8 cellular contexts compared by ENCODE assay signal in genomic region chr14:74251546-74252030, GRCh38. TPM values are rescaled to one million over a fixed set of nuclear protein-coding genes. Genes with fewer than 3 reads are reported as not detected.
A peak's percentile ranks its signal among the peaks of the same experiment; 100 is the strongest.
DNase-seq lines count a peak whose midpoint lies in the region; ATAC-seq, FAIRE-seq and TF ChIP-seq lines count a peak whose summit lies in the region.

No MANE protein-coding gene starts in this region.

- peak overlapping the region; percentile 40 for H2AFZ ChIP-seq in keratinocyte (ENCODE audit: control insufficient read depth, low read length)

- no peaks in the 10 kb centered on the region for H3K4me1 ChIP-seq in keratinocyte (ENCODE audit: control insufficient read depth, extremely low read depth, insufficient read depth, low read length)

- peak overlapping the region; percentile 48; the same call in 1 of the 2 replicates for H3K27ac ChIP-seq in VCaP
- no peak overlapping the region for H3K27ac ChIP-seq in keratinocyte (ENCODE audit: control insufficient read depth, insufficient read depth, low read length)

- H3K79me2 ChIP-seq in keratinocyte (ENCODE audit: control insufficient read depth, insufficient read depth, low read length): no peaks in the 10 kb centered on the region

- H3K9me1 ChIP-seq in keratinocyte (ENCODE audit: control insufficient read depth, extremely low read depth, insufficient read depth, low read length): no peaks in the 10 kb centered on the region

- FAIRE-seq in keratinocyte (lab: Jason Lieb, UNC): peak; percentile 93

- H3K36me3 ChIP-seq in keratinocyte (ENCODE audit: control insufficient read depth in 2 of 2, extremely low read depth in 1 of 2, insufficient read depth in 2 of 2, low read length in 2 of 2): no peaks in the 10 kb centered on the region

- dilution Hi-C loops in keratinocyte (cut with MboI; ENCODE audit: extremely low pct_ligation_motif_present, low sequenced_read_pairs): no loop called here

- ATAC-seq in HG02798 (IDR thresholded peaks at IDR 0.05; ENCODE audit: poor library complexity, unreplicated experiment) (peak; percentile 78), HG02981 (IDR thresholded peaks at IDR 0.05; ENCODE audit: unreplicated experiment) (no peak)

- H4K20me1 ChIP-seq in keratinocyte (ENCODE audit: control insufficient read depth, extremely low read depth, insufficient read depth, low read length): no peaks in the 10 kb centered on the region

- H3K4me2 ChIP-seq in keratinocyte (ENCODE audit: control insufficient read depth, extremely low read depth, insufficient read depth, low read depth, low read length): peak overlapping the region; percentile 31

- TF ChIP-seq CTCF in GM10266 (IDR thresholded peaks at IDR 0.05; ENCODE audit: control insufficient read depth, insufficient read depth, low read depth, missing control alignments) (peak; percentile 93), VCaP (conservative IDR thresholded peaks at IDR 0.05) (peak; percentile 92), keratinocyte (optimal IDR thresholded peaks at IDR 0.05 in 1 of 3, IDR thresholded peaks at IDR 0.05 in 1 of 3, conservative IDR thresholded peaks at IDR 0.05 in 1 of 3; ENCODE audit: extremely low read depth in 1 of 3, insufficient read depth in 2 of 3, low read length in 3 of 3) (peak; percentile 87 to 97 (median 95))

- H3K4me3 ChIP-seq in keratinocyte (ENCODE audit: control insufficient read depth in 2 of 3, extremely low read depth in 1 of 3, insufficient read depth in 2 of 3, low read depth in 1 of 3, low read length in 3 of 3): peak overlapping the region in 1 of 3 experiments; percentile 0

- DNase-seq in GM10266 (ENCODE audit: extremely low spot score) (peak; percentile 80), NCI-H2107 treated with DMSO at 0.1 percent for 48 hours (lab: John Stamatoyannopoulos, UW; ENCODE audit: unreplicated experiment) (peak; percentile 79), T47D (ENCODE audit: low read depth in 1 of 2, low spot score in 1 of 2) (peak; percentile 80 to 91), keratinocyte (ENCODE audit: low read depth, low spot score) (peak; percentile 17)
- DNase-seq in stimulated activated CD4-positive, alpha-beta T cell treated with anti-CD3 and anti-CD28 coated beads, Interleukin-15, amount 100 ng/mL, for 1 hour (ENCODE audit: low read depth in 1 of 2, low spot score in 1 of 2): peak; percentile 39 to 44

- H3K9ac ChIP-seq in keratinocyte (ENCODE audit: control insufficient read depth, extremely low read depth, insufficient read depth, low read length): no peak overlapping the region

- H3K9me3 ChIP-seq in keratinocyte (ENCODE audit: control insufficient read depth, low read depth, low read length): no peaks in the 10 kb centered on the region

- in situ Hi-C loops in T47D (cut with HindIII; ENCODE audit: low pct_unique_long_range_greater_than_20kb, low sequenced_read_pairs): no loop called here

- peaks cover 31% of the 10 kb centered on the region for H3K27me3 ChIP-seq in keratinocyte (ENCODE audit: control insufficient read depth, extremely low read depth, insufficient read depth, low read length)

RNA-seq across cellular contexts. Expression of gene VSX2, which starts 12.3 kb away (rescaled TPM):
- polyA plus RNA-seq in keratinocyte: not detected in 3 replicates
- not detected for polyA plus RNA-seq in keratinocyte (2011; ENCODE audit: low read depth)
- not detected in 2 replicates for polyA plus RNA-seq in keratinocyte (2011; cell fraction: cytosol; rRNA removed)
- polyA plus RNA-seq in keratinocyte (2011; cell fraction: nucleus; rRNA removed): not detected in 2 replicates
- polyA plus RNA-seq in keratinocyte (2012; ENCODE audit: low replicate concordance): not detected in 2 replicates
- polyA minus RNA-seq in keratinocyte: not detected in 3 replicates
- not detected for polyA minus RNA-seq in keratinocyte (2011; cell fraction: cytosol; rRNA and poly(A)+ RNA removed)
- not detected in 2 replicates for polyA minus RNA-seq in keratinocyte (2011; cell fraction: nucleus; rRNA and poly(A)+ RNA removed)

RNA-seq across cellular contexts. Expression of gene ABCD4, which starts 51.1 kb away (rescaled TPM):
- 12.9 to 19.5 TPM (median 15.3 TPM) in 3 replicates for polyA plus RNA-seq in keratinocyte
- 18.7 TPM for polyA plus RNA-seq in keratinocyte (2011; ENCODE audit: low read depth)
- polyA plus RNA-seq in keratinocyte (2011; cell fraction: cytosol; rRNA removed): 7.0 and 9.0 TPM in 2 replicates
- 69.5 and 82.7 TPM in 2 replicates for polyA plus RNA-seq in keratinocyte (2011; cell fraction: nucleus; rRNA removed)
- polyA plus RNA-seq in keratinocyte (2012; ENCODE audit: low replicate concordance): 14.8 and 16.7 TPM in 2 replicates
- 16.9 to 49.5 TPM (median 18.6 TPM) in 3 replicates for polyA minus RNA-seq in keratinocyte
- polyA minus RNA-seq in keratinocyte (2011; cell fraction: cytosol; rRNA and poly(A)+ RNA removed): 11.5 TPM
- 19.1 and 31.7 TPM in 2 replicates for polyA minus RNA-seq in keratinocyte (2011; cell fraction: nucleus; rRNA and poly(A)+ RNA removed)

Comparison
In these comparisons a context has a peak if more than half of its experiments do, and no peak if none do; other contexts are left out.
1. DNase-seq: peak in every context shown above with its lines; median percentile 86 in T47D; 80 in GM10266; 79 in NCI-H2107 treated with DMSO at 0.1 percent for 48 hours; 42 in stimulated activated CD4-positive, alpha-beta T cell treated with anti-CD3 and anti-CD28 coated beads, Interleukin-15, amount 100 ng/mL, for 1 hour; 17 in keratinocyte.